In the genomic region with DNA sequence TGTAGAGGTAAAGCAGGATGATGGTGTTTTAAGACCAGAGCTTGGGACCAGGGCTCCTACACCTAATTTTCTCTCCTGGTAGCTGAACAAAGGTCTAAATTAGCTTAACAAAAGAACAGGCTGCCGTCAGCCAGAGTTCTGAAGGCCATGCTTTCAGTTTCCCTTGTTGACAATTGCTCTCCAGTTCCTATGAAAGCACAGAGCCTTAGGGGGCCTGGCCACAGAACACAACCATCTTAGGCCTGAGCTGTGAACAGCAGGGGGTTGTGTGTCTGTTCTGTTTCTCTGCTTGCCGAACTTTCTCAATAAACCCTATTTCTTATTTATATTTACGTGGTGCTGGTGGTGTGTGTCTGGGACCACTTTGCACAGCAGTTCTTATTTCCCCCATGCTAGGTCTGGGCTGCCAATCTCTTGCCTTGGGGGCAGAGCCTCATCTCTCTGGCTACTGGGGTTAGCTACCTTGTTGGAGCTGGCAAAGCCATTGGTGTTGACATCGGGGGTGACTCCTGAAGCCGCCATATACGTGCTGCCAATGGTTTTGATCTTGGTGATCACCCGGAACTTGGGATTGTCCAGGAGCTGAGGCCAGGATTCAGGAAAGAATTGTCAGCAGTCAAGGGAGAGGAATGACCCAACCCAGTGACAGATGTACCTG, we compare ENCODE assay signal across 17 cellular contexts. TPM values are rescaled to one million over a fixed set of nuclear protein-coding genes. Genes with fewer than 3 reads are reported as not detected.
DNase-seq lines count a peak whose midpoint lies in the region; FAIRE-seq and TF ChIP-seq lines count a peak whose summit lies in the region.
"Had no signal": no experiment of that assay in that cellular context is flagged by ENCODE, and none has a peak within 500 bp of the region (broad histone marks: within the 10 kb centered on the region; RNA-seq: fewer than 3 reads in every experiment).

No MANE protein-coding gene starts in this region.

- H3K9me3 ChIP-seq in colonic mucosa (no peaks in the 10 kb centered on the region), neural progenitor cell (ENCODE audit: low read depth) (no peaks in the 10 kb centered on the region)
- H3K9me3 ChIP-seq: transverse colon had no signal

- H3K27me3 ChIP-seq in colonic mucosa (no peaks in the 10 kb centered on the region), neural progenitor cell (no peaks in the 10 kb centered on the region)
- H3K27me3 ChIP-seq: transverse colon had no signal

- H3K4me2 ChIP-seq in neural progenitor cell: peak overlapping the region; percentile 63

- H3K27ac Mint-ChIP-seq in neural progenitor cell (peak overlapping the region; percentile 93), immature natural killer cell (peak overlapping the region in 3 of 6 donors; percentile 23 to 35 (median 26))
- H3K27ac Mint-ChIP-seq: activated CD4-positive, alpha-beta T cell treated with anti-CD3 and anti-CD28 coated beads, Interleukin-2, amount 10 ng/mL, durations not matched to agents 24 days and 14 days; nephron had no signal

- peaks cover 29% of the 10 kb centered on the region for H3K4me1 Mint-ChIP-seq in neural progenitor cell
- peaks cover 13 to 16% of the 10 kb centered on the region in 2 donors for H3K4me1 Mint-ChIP-seq in immature natural killer cell

- intact Hi-C loops in colonic mucosa (cut with DNase I): loop anchor here (10.0 kb wide), 2 partner anchors 207 to 303 kb away; no protein-coding TSS in a partner anchor

- no peaks in the 10 kb centered on the region for H3K4me1 ChIP-seq in colonic mucosa
- H3K4me1 ChIP-seq in neural progenitor cell: peaks cover 25% of the 10 kb centered on the region

- peak; percentile 18 for DNase-seq in DMS153 (lab: John Stamatoyannopoulos, UW)
- DNase-seq in DMS153 treated with DMSO at 0.1 percent for 48 hours (lab: John Stamatoyannopoulos, UW; ENCODE audit: unreplicated experiment): no peak
- peak; percentile 68 for DNase-seq in NCI-H2227 treated with DMSO at 0.1 percent for 48 hours (lab: John Stamatoyannopoulos, UW)
- peak; percentile 7 for DNase-seq in colonic mucosa
- peak; percentile 85 for DNase-seq in neural progenitor cell (ENCODE audit: low spot score)
- no peak for DNase-seq in D721Med (ENCODE audit: insufficient read length, low spot score)
- no peak for DNase-seq in stimulated activated CD4-positive, alpha-beta T cell treated with anti-CD3 and anti-CD28 coated beads, Interleukin-1b, Interleukin-23, amount 100 ng/mL, for 48 hours
- no peak for DNase-seq in immature natural killer cell
- DNase-seq: activated CD4-positive, alpha-beta T cell treated with anti-CD3 and anti-CD28 coated beads, Interleukin-2, amount 10 ng/mL, durations not matched to agents 24 days and 14 days; activated naive CD4-positive, alpha-beta T cell treated with anti-CD3 and anti-CD28 coated beads, Interleukin-2, amount 50 U/mL, for 16 hours; NCI-H2171; T-helper 1 cell; transverse colon had no signal

- H2AFZ ChIP-seq in neural progenitor cell (replicated peaks): no peak overlapping the region

- H3K27ac ChIP-seq in colonic mucosa: no peak overlapping the region
- H3K27ac ChIP-seq in neural progenitor cell: peak overlapping the region; percentile 88
- H3K27ac ChIP-seq: 22Rv1, coronary artery, transverse colon had no signal

- H3K9me3 Mint-ChIP-seq in neural progenitor cell: no peaks in the 10 kb centered on the region
- no peaks in the 10 kb centered on the region for H3K9me3 Mint-ChIP-seq in immature natural killer cell
- H3K9me3 Mint-ChIP-seq: activated CD4-positive, alpha-beta T cell treated with anti-CD3 and anti-CD28 coated beads, Interleukin-2, amount 10 ng/mL, durations not matched to agents 24 days and 14 days; nephron had no signal

- H3K4me3 Mint-ChIP-seq in neural progenitor cell: peak overlapping the region; percentile 24
- H3K4me3 Mint-ChIP-seq in immature natural killer cell: no peak overlapping the region
- H3K4me3 Mint-ChIP-seq: activated CD4-positive, alpha-beta T cell treated with anti-CD3 and anti-CD28 coated beads, Interleukin-2, amount 10 ng/mL, durations not matched to agents 24 days and 14 days; nephron had no signal

- H3K36me3 ChIP-seq in colonic mucosa (no peaks in the 10 kb centered on the region), neural progenitor cell (peaks cover 8% of the 10 kb centered on the region)

- peaks cover 44% of the 10 kb centered on the region for H3K36me3 Mint-ChIP-seq in neural progenitor cell
- H3K36me3 Mint-ChIP-seq in immature natural killer cell: peaks cover 9 to 26% (median 9%) of the 10 kb centered on the region in 3 donors

- H3K27me3 Mint-ChIP-seq in neural progenitor cell (ENCODE audit: insufficient read depth, low read depth): peaks cover 13% of the 10 kb centered on the region
- H3K27me3 Mint-ChIP-seq in immature natural killer cell (ENCODE audit: low read depth in 3 of 3): no peaks in the 10 kb centered on the region
- H3K27me3 Mint-ChIP-seq: activated CD4-positive, alpha-beta T cell treated with anti-CD3 and anti-CD28 coated beads, Interleukin-2, amount 10 ng/mL, durations not matched to agents 24 days and 14 days had no signal

- H3K4me3 ChIP-seq in colonic mucosa (no peak overlapping the region), neural progenitor cell (no peak overlapping the region)
- H3K4me3 ChIP-seq: coronary artery, transverse colon had no signal

- no peak for FAIRE-seq in D721Med (lab: Jason Lieb, UNC)
- FAIRE-seq: GM19239 had no signal

- TF ChIP-seq CTCF in colonic mucosa (IDR thresholded peaks at IDR 0.05): no peak
- no peak for TF ChIP-seq CTCF in neural progenitor cell (IDR thresholded peaks at IDR 0.05)
- TF ChIP-seq CTCF in D721Med (IDR thresholded peaks at IDR 0.05; ENCODE audit: insufficient read depth, missing control alignments): no peak

- peaks cover 8% of the 10 kb centered on the region for H3K79me2 ChIP-seq in neural progenitor cell (ENCODE audit: low read depth)

- H3F3A ChIP-seq in neural progenitor cell (ENCODE audit: low read depth): peaks cover 34% of the 10 kb centered on the region

- H4K20me1 ChIP-seq in neural progenitor cell (ENCODE audit: low read depth): peaks cover 7% of the 10 kb centered on the region

- no peak overlapping the region for H3K9ac ChIP-seq in colonic mucosa (ENCODE audit: low read depth in 2 of 2, low read length in 2 of 2)
- H3K9ac ChIP-seq in neural progenitor cell: no peak overlapping the region

RNA-seq across cellular contexts. Expression of a gene that starts 29.0 kb away (rescaled TPM):
- 10 to 100 TPM in 1 of 2 donors, 1 to 10 TPM in 1; 6.8 to 26.8 TPM for total RNA-seq in colonic mucosa
- total RNA-seq in neural progenitor cell (ENCODE audit: low replicate concordance): 50.6 and 52.2 TPM in 2 replicates
- polyA plus RNA-seq in immature natural killer cell: 1 to 10 TPM; 1.2 to 5.6 (median 4.2) TPM

RNA-seq across cellular contexts. Expression of a gene that starts 29.0 kb away (rescaled TPM):
- total RNA-seq in colonic mucosa: 10 to 100 TPM; 38.2 to 47.6 TPM
- total RNA-seq in neural progenitor cell (ENCODE audit: low replicate concordance): 41.6 and 59.5 TPM in 2 replicates
- 100 to 1,000 TPM in 1 of 3 donors, 10 to 100 TPM in 2; 50.0 to 116 (median 58.6) TPM for polyA plus RNA-seq in immature natural killer cell

Comparison
In these comparisons a context has a peak if more than half of its experiments do, and no peak if none do; other contexts are left out.
1. DNase-seq: peak in DMS153 (single experiment), NCI-H2227 treated with DMSO at 0.1 percent for 48 hours (single experiment), colonic mucosa (single experiment) and neural progenitor cell (single experiment); none in DMS153 treated with DMSO at 0.1 percent for 48 hours (single experiment), D721Med (single experiment), stimulated activated CD4-positive, alpha-beta T cell treated with anti-CD3 and anti-CD28 coated beads, Interleukin-1b, Interleukin-23, amount 100 ng/mL, for 48 hours (single experiment) and immature natural killer cell (0 of 3).